In the genomic region with DNA sequence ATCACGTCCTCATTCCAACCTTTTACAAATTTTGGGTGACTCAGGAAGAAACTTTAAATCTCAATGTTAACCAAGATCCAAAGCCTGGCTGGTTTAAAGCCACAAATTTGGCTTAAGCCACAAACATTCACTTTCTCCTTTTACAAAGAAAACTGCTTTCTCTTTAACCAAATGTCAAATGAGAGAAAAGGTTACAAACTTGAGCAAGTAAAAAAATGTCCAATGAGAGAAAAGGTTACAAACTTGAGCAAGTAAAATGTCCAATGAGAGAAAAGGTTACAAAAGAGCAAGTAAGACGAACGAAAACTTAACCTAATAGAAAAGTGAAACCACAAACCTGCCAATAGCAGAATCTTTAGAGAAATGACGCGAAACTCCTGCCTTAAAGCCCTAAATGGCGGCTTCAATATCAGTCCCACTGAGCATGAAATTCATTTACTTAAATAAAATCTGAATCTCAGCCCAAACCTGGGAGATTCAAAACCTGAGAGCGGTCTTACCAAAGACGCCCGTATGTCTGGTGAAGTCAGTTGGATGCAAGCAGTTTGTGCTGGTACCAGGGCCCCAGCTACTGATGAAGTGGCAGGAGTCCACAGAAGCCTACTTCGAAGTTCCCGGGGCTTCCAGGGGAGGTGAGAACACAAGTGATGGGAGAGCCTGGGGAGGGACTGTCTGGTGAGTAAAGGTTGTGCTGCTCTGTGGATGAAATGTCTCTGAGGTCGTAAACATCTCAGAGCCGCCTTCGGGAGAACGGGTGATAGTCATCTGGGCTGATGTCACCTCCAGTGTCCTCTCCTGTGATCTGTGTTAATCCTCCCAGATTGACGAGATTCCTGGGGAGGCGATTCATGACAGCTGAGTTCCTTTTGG, we compare ENCODE assay signal across 9 cellular contexts.
DNase-seq lines count a peak whose midpoint lies in the region; ATAC-seq and TF ChIP-seq lines count a peak whose summit lies in the region.
"Had no signal": no experiment of that assay in that cellular context is flagged by ENCODE, and none has a peak within 500 bp of the region (broad histone marks: within the 10 kb centered on the region; RNA-seq: fewer than 3 reads in every experiment).

No MANE protein-coding gene starts in this region.

- H3K4me3 ChIP-seq in NT2/D1 (ENCODE audit: insufficient read length, low read depth), result peak overlapping the region; percentile 3
- H3K4me3 ChIP-seq in fibroblast of pulmonary artery (replicated peaks; ENCODE audit: low read depth, low read length), result peak overlapping the region; percentile 76
- H3K4me3 ChIP-seq: cardiac muscle cell had no signal

- H3K9me3 ChIP-seq in NT2/D1 (ENCODE audit: insufficient read depth, low read length), result peaks cover 19% of the 10 kb centered on the region

- peaks cover 5% of the 10 kb centered on the region for H3K36me3 Mint-ChIP-seq in activated T-cell treated with anti-CD3 and anti-CD28 coated beads, Interleukin-2, amount 50 U/mL, for 4 hours (ENCODE audit: insufficient read depth)
- H3K36me3 Mint-ChIP-seq in osteocyte (ENCODE audit: unreplicated experiment) (no peaks in the 10 kb centered on the region), endothelial cell (ENCODE audit: low read depth, unreplicated experiment) (peaks cover 2% of the 10 kb centered on the region)

- H3K4me1 Mint-ChIP-seq in activated T-cell treated with anti-CD3 and anti-CD28 coated beads, Interleukin-2, amount 50 U/mL, for 4 hours (ENCODE audit: low read depth), result peaks cover 37% of the 10 kb centered on the region
- H3K4me1 Mint-ChIP-seq in osteocyte (ENCODE audit: unreplicated experiment) (peaks cover 10% of the 10 kb centered on the region), endothelial cell (ENCODE audit: unreplicated experiment) (no peaks in the 10 kb centered on the region)

- peak; percentile 80 for DNase-seq in DMS 273 (lab: John Stamatoyannopoulos, UW; ENCODE audit: unreplicated experiment)
- no peak for DNase-seq in NT2/D1 (ENCODE audit: low read depth, low spot score)
- no peak for DNase-seq in activated T-cell treated with anti-CD3 and anti-CD28 coated beads, Interleukin-2, amount 50 U/mL, for 4 hours
- DNase-seq in fibroblast of pulmonary artery (ENCODE audit: low read depth), result peak; percentile 97
- peak; percentile 77 for DNase-seq in osteocyte (ENCODE audit: extremely low spot score, unreplicated experiment)
- no peak for DNase-seq in endothelial cell (ENCODE audit: low spot score)

- H3K27ac Mint-ChIP-seq in osteocyte (ENCODE audit: unreplicated experiment) (peak overlapping the region; percentile 74), endothelial cell (ENCODE audit: unreplicated experiment) (no peak overlapping the region)

- TF ChIP-seq CTCF in fibroblast of pulmonary artery (IDR thresholded peaks at IDR 0.05; ENCODE audit: low read length, missing control alignments) (no peak), osteocyte (IDR thresholded peaks at IDR 0.05) (no peak), endothelial cell (IDR thresholded peaks at IDR 0.05; ENCODE audit: unreplicated experiment) (no peak)

- H3K9me3 Mint-ChIP-seq in activated T-cell treated with anti-CD3 and anti-CD28 coated beads, Interleukin-2, amount 50 U/mL, for 4 hours, result peaks cover 2% of the 10 kb centered on the region
- H3K9me3 Mint-ChIP-seq in osteocyte (ENCODE audit: unreplicated experiment) (no peaks in the 10 kb centered on the region), endothelial cell (ENCODE audit: unreplicated experiment) (peaks cover 3% of the 10 kb centered on the region)

- H3K9ac ChIP-seq in NT2/D1 (ENCODE audit: insufficient read length, low read depth), result no peak overlapping the region

- no peaks in the 10 kb centered on the region for H3K36me3 ChIP-seq in NT2/D1 (ENCODE audit: insufficient read depth, insufficient read length, low read length)
- H3K36me3 ChIP-seq: cardiac muscle cell had no signal

- H3K4me3 Mint-ChIP-seq in activated T-cell treated with anti-CD3 and anti-CD28 coated beads, Interleukin-2, amount 50 U/mL, for 4 hours, result peak overlapping the region; percentile 96
- peak overlapping the region; percentile 70 for H3K4me3 Mint-ChIP-seq in osteocyte (ENCODE audit: unreplicated experiment)
- H3K4me3 Mint-ChIP-seq in endothelial cell (ENCODE audit: unreplicated experiment), result no peak overlapping the region

- H3K27me3 ChIP-seq in NT2/D1 (ENCODE audit: insufficient read depth, insufficient read length), result no peaks in the 10 kb centered on the region
- H3K27me3 ChIP-seq: cardiac muscle cell had no signal

- H3K27me3 Mint-ChIP-seq in activated T-cell treated with anti-CD3 and anti-CD28 coated beads, Interleukin-2, amount 50 U/mL, for 4 hours (ENCODE audit: low read depth), result no peaks in the 10 kb centered on the region
- peaks cover 24% of the 10 kb centered on the region for H3K27me3 Mint-ChIP-seq in osteocyte (ENCODE audit: unreplicated experiment)
- H3K27me3 Mint-ChIP-seq in endothelial cell (ENCODE audit: unreplicated experiment), result no peaks in the 10 kb centered on the region

- H3K4me1 ChIP-seq in NT2/D1 (ENCODE audit: insufficient read depth, insufficient read length), result peaks cover 5% of the 10 kb centered on the region

- ATAC-seq in GM19397 (IDR thresholded peaks at IDR 0.05; ENCODE audit: unreplicated experiment) (peak; percentile 78), HG03457 (IDR thresholded peaks at IDR 0.05; ENCODE audit: unreplicated experiment) (peak; percentile 75)
- ATAC-seq in activated T-cell treated with anti-CD3 and anti-CD28 coated beads, Interleukin-2, amount 50 U/mL, for 4 hours, result peak; percentile 85 to 86

Comparison
In these comparisons a context has a peak if more than half of its experiments do, and no peak if none do; other contexts are left out.
1. DNase-seq: peak in DMS 273 (single experiment), fibroblast of pulmonary artery (single experiment) and osteocyte (single experiment); none in NT2/D1 (single experiment), activated T-cell treated with anti-CD3 and anti-CD28 coated beads, Interleukin-2, amount 50 U/mL, for 4 hours (single experiment) and endothelial cell (single experiment).
2. Peak in every context shown above with its lines, with median percentiles within 50 percentile points of each other: ATAC-seq.